ENCODE assay signal across 15 cellular contexts in genomic region chr11:19866037-19866436, GRCh38.
DNase-seq lines count a peak whose midpoint lies in the region; ATAC-seq and TF ChIP-seq lines count a peak whose summit lies in the region.
"Had no signal": no experiment of that assay in that cellular context is flagged by ENCODE, and none has a peak within 500 bp of the region (broad histone marks: within the 10 kb centered on the region; RNA-seq: fewer than 3 reads in every experiment).

No MANE protein-coding gene starts in this region.

- peaks cover 4% of the 10 kb centered on the region for H3K27me3 Mint-ChIP-seq in brain
- H3K27me3 Mint-ChIP-seq: CD4-positive, alpha-beta memory T cell had no signal

- peak overlapping the region in 3 of 5 experiments; percentile 3 to 32 (median 30) for H3K27ac Mint-ChIP-seq in brain
- H3K27ac Mint-ChIP-seq: CD4-positive, alpha-beta memory T cell; HFFc6 had no signal

- no peaks in the 10 kb centered on the region for H3K9me3 Mint-ChIP-seq in brain
- H3K9me3 Mint-ChIP-seq: CD4-positive, alpha-beta memory T cell; HFFc6 had no signal

- TF ChIP-seq CTCF in brain (conservative IDR thresholded peaks at IDR 0.05): no peak

- peaks cover 2% of the 10 kb centered on the region for H3K36me3 Mint-ChIP-seq in brain
- H3K36me3 Mint-ChIP-seq: CD4-positive, alpha-beta memory T cell had no signal

- no peak for ATAC-seq in HG03045 (IDR thresholded peaks at IDR 0.05; ENCODE audit: unreplicated experiment)
- ATAC-seq in GM21447 (IDR thresholded peaks at IDR 0.05; ENCODE audit: unreplicated experiment): no peak

- no peak overlapping the region for H3K4me3 Mint-ChIP-seq in brain
- H3K4me3 Mint-ChIP-seq: CD4-positive, alpha-beta memory T cell; HFFc6 had no signal

- peak; percentile 59 for DNase-seq in globus pallidus (ENCODE audit: low spot score)
- DNase-seq in pons (ENCODE audit: low spot score): peak; percentile 86
- DNase-seq in stimulated activated CD8-positive, alpha-beta memory T cell treated with anti-CD3 and anti-CD28 coated beads, Interleukin-4, amount 100 ng/mL, for 48 hours: no peak
- no peak for DNase-seq in activated T-cell treated with anti-CD3 and anti-CD28 coated beads, Interleukin-2, amount 50 U/mL, for 48 hours
- DNase-seq: Calu3; CD4-positive, alpha-beta memory T cell; COR-L47; DMS53; DMS79 treated with DMSO at 0.1 percent for 48 hours; GF-D8; GM23248; HFFc6 had no signal

- H3K4me1 Mint-ChIP-seq in brain: peaks cover 66% of the 10 kb centered on the region
- H3K4me1 Mint-ChIP-seq: CD4-positive, alpha-beta memory T cell had no signal

Comparison
In these comparisons a context has a peak if more than half of its experiments do, and no peak if none do; other contexts are left out.
1. DNase-seq: peak in globus pallidus (single experiment) and pons (single experiment); none in stimulated activated CD8-positive, alpha-beta memory T cell treated with anti-CD3 and anti-CD28 coated beads, Interleukin-4, amount 100 ng/mL, for 48 hours (single experiment) and activated T-cell treated with anti-CD3 and anti-CD28 coated beads, Interleukin-2, amount 50 U/mL, for 48 hours (0 of 2).